In genomic region chr5:39446231-39446630, GRCh38 we compare ENCODE assay signal across 18 cellular contexts. TPM values are rescaled to one million over a fixed set of nuclear protein-coding genes. Genes with fewer than 3 reads are reported as not detected.
DNase-seq lines count a peak whose midpoint lies in the region; ATAC-seq, FAIRE-seq and TF ChIP-seq lines count a peak whose summit lies in the region.
"Had no signal": no experiment of that assay in that cellular context is flagged by ENCODE, and none has a peak within 500 bp of the region (broad histone marks: within the 10 kb centered on the region; RNA-seq: fewer than 3 reads in every experiment).

No MANE protein-coding gene starts in this region.

- H3K9ac ChIP-seq in kidney (ENCODE audit: low read length in 2 of 2) (no peak overlapping the region), mesendoderm (ENCODE audit: low read length) (no peak overlapping the region)

- no peak overlapping the region for H2BK15ac ChIP-seq in mesendoderm (replicated peaks; ENCODE audit: low read depth)

- H3K4me3 ChIP-seq in kidney (ENCODE audit: low read length in 2 of 2) (peak overlapping the region; percentile 25 to 31), mesendoderm (ENCODE audit: low read length) (no peak overlapping the region), vagina (no peak overlapping the region)

- H3K79me2 ChIP-seq in mesendoderm (ENCODE audit: control insufficient read depth, insufficient read depth, low read length): no peaks in the 10 kb centered on the region

- H3K79me1 ChIP-seq in mesendoderm (ENCODE audit: low read length): no peaks in the 10 kb centered on the region

- H3K4me2 ChIP-seq in mesendoderm (ENCODE audit: low read length): no peak overlapping the region

- DNase-seq in H54 (ENCODE audit: insufficient read length, low spot score) (no peak), RKO (ENCODE audit: low spot score) (peak; percentile 25), kidney (no peak), mesendoderm (no peak), vagina (ENCODE audit: extremely low spot score in 2 of 2) (no peak), SIG-M5 treated with dmso at 0.1 percent for 504 hours (lab: John Stamatoyannopoulos, UW; ENCODE audit: unreplicated experiment) (no peak)
- DNase-seq: CD8-positive, alpha-beta T cell; DND-41; GF-D8; HFFc6; Kasumi-1; NCI-H1105 treated with DMSO at 0.1 percent for 48 hours; NCI-H1694 treated with DMSO at 0.1 percent for 48 hours; NCI-H345; NCI-H526 treated with DMSO at 0.1 percent for 48 hours had no signal

- H3K27ac ChIP-seq in kidney (ENCODE audit: low read depth in 2 of 2, low read length in 2 of 2) (peak overlapping the region in 1 of 2 donors; percentile 28), mesendoderm (ENCODE audit: low read depth, low read length) (no peak overlapping the region), vagina (no peak overlapping the region)

- no peaks in the 10 kb centered on the region for H3K36me3 ChIP-seq in kidney (ENCODE audit: control insufficient read depth in 1 of 2, insufficient read depth in 2 of 2, low read length in 2 of 2)
- H3K36me3 ChIP-seq in mesendoderm (ENCODE audit: control insufficient read depth, insufficient read depth, low read length): no peaks in the 10 kb centered on the region
- H3K36me3 ChIP-seq in vagina: no peaks in the 10 kb centered on the region

- no CpG with 5 or more reads among the region's 3 CpGs for WGBS in mesendoderm (ENCODE audit: extremely low coverage, insufficient coverage, low lambda C conversion rate)

- H2BK5ac ChIP-seq in mesendoderm (ENCODE audit: low read length): no peak overlapping the region

- no peak overlapping the region for H3K18ac ChIP-seq in mesendoderm (ENCODE audit: low read length)

- H3K4me1 ChIP-seq in kidney (ENCODE audit: control insufficient read depth in 1 of 2, insufficient read depth in 1 of 2, low read depth in 1 of 2, low read length in 2 of 2): peaks cover 0 to 9% of the 10 kb centered on the region in 2 donors
- H3K4me1 ChIP-seq in mesendoderm (ENCODE audit: control insufficient read depth, low read depth, low read length): no peaks in the 10 kb centered on the region
- peaks cover 5% of the 10 kb centered on the region for H3K4me1 ChIP-seq in vagina

- H4K5ac ChIP-seq in mesendoderm (ENCODE audit: low read length): no peak overlapping the region

- H3K9me3 ChIP-seq in kidney (ENCODE audit: control insufficient read depth in 1 of 2, low read length in 2 of 2) (no peaks in the 10 kb centered on the region), vagina (no peaks in the 10 kb centered on the region)

- peak; percentile 93 for FAIRE-seq in H54 (lab: Jason Lieb, UNC)
- FAIRE-seq in kidney (lab: Jason Lieb, UNC): no peak
- FAIRE-seq: D721Med, GM12892 had no signal

- H3K4ac ChIP-seq in mesendoderm (ENCODE audit: low read depth, low read length): no peak overlapping the region

- no peak overlapping the region for H2BK120ac ChIP-seq in mesendoderm (ENCODE audit: low read depth, low read length)

- no peak for TF ChIP-seq CTCF in kidney (IDR thresholded peaks at IDR 0.05; ENCODE audit: borderline replicate concordance, extremely low read depth, insufficient read depth)
- TF ChIP-seq CTCF in vagina (IDR thresholded peaks at IDR 0.05): no peak

- no peak overlapping the region for H2AK5ac ChIP-seq in mesendoderm (ENCODE audit: low read length)

- TF ChIP-seq POLR2A in H54 (IDR thresholded peaks at IDR 0.05; ENCODE audit: low read depth, low read length) (no peak), vagina (IDR thresholded peaks at IDR 0.05) (no peak)

- no peak overlapping the region for H3K23ac ChIP-seq in mesendoderm (ENCODE audit: low read length)

- ATAC-seq in HG03135 (IDR thresholded peaks at IDR 0.05; ENCODE audit: unreplicated experiment): no peak
- ATAC-seq: CD8-positive, alpha-beta T cell had no signal

- H4K8ac ChIP-seq in mesendoderm (ENCODE audit: low read depth, low read length): no peak overlapping the region

- intact Hi-C loops in kidney (cut with DNase I): no loop called here
- intact Hi-C loops in vagina (cut with DNase I): no loop called here

- no peak overlapping the region for H3K56ac ChIP-seq in mesendoderm (ENCODE audit: low read length)

- H3K27me3 ChIP-seq in mesendoderm (ENCODE audit: insufficient read depth, low read length, poor library complexity) (no peaks in the 10 kb centered on the region), vagina (no peaks in the 10 kb centered on the region)

RNA-seq across cellular contexts. Expression of gene DAB2, which starts 21.5 kb away (rescaled TPM):
- total RNA-seq in kidney (199 TPM), vagina (60.4 TPM)
- polyA plus RNA-seq in kidney (ENCODE audit: insufficient read depth, low read depth, low replicate concordance): 138 TPM
- 8.0 TPM for polyA plus RNA-seq in mesendoderm (2013, experiment 1 of 2)
- 7.3 TPM for polyA plus RNA-seq in mesendoderm (2013, experiment 2 of 2)
- total RNA-seq: CD8-positive, alpha-beta T cell had no signal

Comparison
In these comparisons a context has a peak if more than half of its experiments do, and no peak if none do; other contexts are left out.
1. H3K4me3 ChIP-seq: peak in kidney (2 of 2); none in mesendoderm (single experiment) and vagina (0 of 2).